Comparison of ENCODE assay signal across 12 cellular contexts in the genomic region with DNA sequence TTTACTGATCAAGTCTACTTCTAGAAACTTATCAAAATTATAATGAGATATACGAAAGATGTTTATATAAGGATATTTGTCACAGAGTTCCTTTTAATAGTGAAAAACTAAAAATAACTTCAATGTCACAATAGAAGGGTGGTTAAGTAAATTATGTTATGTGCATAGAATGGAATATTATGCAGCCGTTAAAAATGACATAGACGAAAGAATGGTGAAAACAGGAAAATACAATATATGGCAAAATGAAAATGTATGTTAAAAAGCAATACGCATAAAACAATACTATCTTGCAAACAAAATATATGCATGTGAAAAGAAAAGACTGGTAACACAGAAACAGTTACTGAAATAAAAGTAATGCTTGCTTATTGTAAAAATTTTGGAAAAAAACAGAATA. TPM values are rescaled to one million over a fixed set of nuclear protein-coding genes. Genes with fewer than 3 reads are reported as not detected.
"Had no signal": no experiment of that assay in that cellular context is flagged by ENCODE, and none has a peak within 500 bp of the region (broad histone marks: within the 10 kb centered on the region; RNA-seq: fewer than 3 reads in every experiment).

No MANE protein-coding gene starts in this region.

- H3K9ac ChIP-seq: GM23248 had no signal

- H3K4me2 ChIP-seq: GM23338 had no signal

- DNase-seq: GM23248, GOT3, H7, H9, HCEC 1CT, HFFc6 had no signal

- H3K9me3 ChIP-seq: HAP-1 had no signal

- H3K4me1 ChIP-seq: HAP-1 had no signal

- H3K4me3 ChIP-seq: GM23248, GM23338, HAP-1 had no signal

- FAIRE-seq: H1, H54 had no signal

- H3K9me3 Mint-ChIP-seq: GM23338, HFFc6 had no signal

- H3K4me3 Mint-ChIP-seq: GM23338, H9, HFFc6 had no signal

- H3K27ac ChIP-seq: GM23248 had no signal

- H2AFZ ChIP-seq: GM23248, GM23338 had no signal

- ATAC-seq: GM23338, HCT116 had no signal

- H3K27ac Mint-ChIP-seq: GM23338, H9, HFFc6 had no signal

RNA-seq across cellular contexts. Expression of gene SASH3, which starts 44.9 kb away (rescaled TPM):
- total RNA-seq: GM23248, GM23338, H1, H4, H7, H9, HFFc6 had no signal
- polyA plus RNA-seq: H1 had no signal
